In genomic region chr6:157532963-157533362, GRCh38 we compare ENCODE assay signal across 12 cellular contexts.
"Had no signal": no experiment of that assay in that cellular context is flagged by ENCODE, and none has a peak within 500 bp of the region (broad histone marks: within the 10 kb centered on the region; RNA-seq: fewer than 3 reads in every experiment).

No MANE protein-coding gene starts in this region.

- H3K9me3 Mint-ChIP-seq: activated B cell treated with CpG ODN at 0.5 μM for 24 hours; activated naive CD4-positive, alpha-beta T cell treated with anti-CD3 and anti-CD28 coated beads for 36 hours; activated T-helper 17 cell treated with anti-CD3 and anti-CD28 coated beads, Interleukin-2, amount 50 U/mL, for 72 hours had no signal

- DNase-seq: activated B cell treated with CpG ODN at 0.5 μM for 24 hours; activated CD4-positive, alpha-beta T cell treated with anti-CD3 and anti-CD28 coated beads, Interleukin-2, amount 10 ng/mL, durations not matched to agents 24 days and 14 days; activated naive CD4-positive, alpha-beta T cell treated with anti-CD3 and anti-CD28 coated beads for 36 hours; activated T-cell treated with anti-CD3 and anti-CD28 coated beads for 4 hours; adrenal gland; ovary; stimulated activated CD4-positive, alpha-beta T cell treated with anti-CD3 and anti-CD28 coated beads, Interleukin-4, amount 100 ng/mL, for 1 hour; stimulated activated CD8-positive, alpha-beta memory T cell treated with anti-CD3 and anti-CD28 coated beads, Interleukin-4, amount 100 ng/mL, for 48 hours; stomach; uterus had no signal

- H3K27me3 ChIP-seq: adrenal gland, ovary, stomach, uterus had no signal

- H3K27ac ChIP-seq: adrenal gland, coronary artery, ovary, stomach, uterus had no signal

- H3K4me3 ChIP-seq: adrenal gland, coronary artery, ovary, stomach, uterus had no signal

- H3K4me3 Mint-ChIP-seq: activated B cell treated with CpG ODN at 0.5 μM for 24 hours; activated CD4-positive, alpha-beta T cell treated with anti-CD3 and anti-CD28 coated beads, Interleukin-2, amount 10 ng/mL, durations not matched to agents 24 days and 14 days; activated naive CD4-positive, alpha-beta T cell treated with anti-CD3 and anti-CD28 coated beads for 36 hours; activated T-helper 17 cell treated with anti-CD3 and anti-CD28 coated beads, Interleukin-2, amount 50 U/mL, for 72 hours had no signal

- H3K9me3 ChIP-seq: adrenal gland, ovary, stomach, uterus had no signal

- H3K27me3 Mint-ChIP-seq: activated B cell treated with CpG ODN at 0.5 μM for 24 hours; activated T-helper 17 cell treated with anti-CD3 and anti-CD28 coated beads, Interleukin-2, amount 50 U/mL, for 72 hours had no signal

- H3K36me3 ChIP-seq: adrenal gland, ovary, stomach, uterus had no signal

- H3K27ac Mint-ChIP-seq: activated B cell treated with CpG ODN at 0.5 μM for 24 hours; activated CD4-positive, alpha-beta T cell treated with anti-CD3 and anti-CD28 coated beads, Interleukin-2, amount 10 ng/mL, durations not matched to agents 24 days and 14 days; activated naive CD4-positive, alpha-beta T cell treated with anti-CD3 and anti-CD28 coated beads for 36 hours; activated T-helper 17 cell treated with anti-CD3 and anti-CD28 coated beads, Interleukin-2, amount 50 U/mL, for 72 hours had no signal

- ATAC-seq: activated T-helper 17 cell treated with anti-CD3 and anti-CD28 coated beads, Interleukin-2, amount 50 U/mL, for 72 hours had no signal
